In genomic region chr3:100334340-100335136, GRCh38 we compare ENCODE assay signal across 8 cellular contexts. TPM values are rescaled to one million over a fixed set of nuclear protein-coding genes. Genes with fewer than 3 reads are reported as not detected.
DNase-seq lines count a peak whose midpoint lies in the region; ATAC-seq and TF ChIP-seq lines count a peak whose summit lies in the region.

A gene with protein sequence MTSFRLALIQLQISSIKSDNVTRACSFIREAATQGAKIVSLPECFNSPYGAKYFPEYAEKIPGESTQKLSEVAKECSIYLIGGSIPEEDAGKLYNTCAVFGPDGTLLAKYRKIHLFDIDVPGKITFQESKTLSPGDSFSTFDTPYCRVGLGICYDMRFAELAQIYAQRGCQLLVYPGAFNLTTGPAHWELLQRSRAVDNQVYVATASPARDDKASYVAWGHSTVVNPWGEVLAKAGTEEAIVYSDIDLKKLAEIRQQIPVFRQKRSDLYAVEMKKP (plus strand): TSS chr3:100334757. CDS start chr3:100334792, 35 bp downstream.

- no peaks in the 10 kb centered on the region for H3K27me3 ChIP-seq in CD8-positive, alpha-beta T cell (ENCODE audit: insufficient read depth, low read length)
- no peaks in the 10 kb centered on the region for H3K27me3 ChIP-seq in effector memory CD4-positive, alpha-beta T cell (replicated peaks; ENCODE audit: control insufficient read depth, insufficient read depth, low read length, poor library complexity, severe bottlenecking)

- H3K9me3 Mint-ChIP-seq in CD8-positive, alpha-beta T cell = no peaks in the 10 kb centered on the region

- POLR2A ChIA-PET in CD8-positive, alpha-beta T cell (lab: Charles Lee) = interaction anchor here (0.7 to 2.4 kb wide), 6 partner anchors 52 to 1067 kb away, joined by 3 to 11 read pairs (median 4); partner anchors contain the start of genes CMSS1, LNP1, TBC1D23 and TOMM70
- POLR2A ChIA-PET in activated CD8-positive, alpha-beta memory T cell treated with anti-CD3 and anti-CD28 coated beads for 36 hours (lab: Charles Lee) = interaction anchor here (0.6 to 2.2 kb wide), 2 partner anchors 64 to 66 kb away, joined by 8 to 18 read pairs; partner anchors contain the start of genes LNP1 and TOMM70

- peak; percentile 95 for ATAC-seq in CD8-positive, alpha-beta T cell
- ATAC-seq in GM19452 (IDR thresholded peaks at IDR 0.05; ENCODE audit: unreplicated experiment) (peak; percentile 96), HG03575 (IDR thresholded peaks at IDR 0.05; ENCODE audit: extremely low read depth, insufficient number of reproducible peaks, low FRiP score, unreplicated experiment) (peak; percentile 57)

- peak within 1 kb of the TSS; percentile 99 for H3K4me3 Mint-ChIP-seq in CD8-positive, alpha-beta T cell

- intact Hi-C loops in CD8-positive, alpha-beta T cell (cut with DNase I, micrococcal nuclease) = loop anchor here (1.0 to 5.0 kb wide), 6 partner anchors 66 to 378 kb away; partner anchors contain the start of genes LNP1 (in 2 of the 2), TBC1D23 (in 2 of the 2), TOMM70 (in 2 of the 2) and TFG (in 1 of the 2)

- peak within 1 kb of the TSS; percentile 51 for H3K27ac ChIP-seq in CD8-positive, alpha-beta T cell (ENCODE audit: low read depth, low read length)
- peak within 1 kb of the TSS; percentile 59 for H3K27ac ChIP-seq in effector memory CD4-positive, alpha-beta T cell (ENCODE audit: insufficient read depth, low read length, poor library complexity, severe bottlenecking)

- peak; percentile 54 to 86 (median 72) for DNase-seq in CD8-positive, alpha-beta T cell
- DNase-seq in NOMO-1 (lab: John Stamatoyannopoulos, UW; ENCODE audit: unreplicated experiment in 2 of 2) (peak; percentile 81 to 88), medulla oblongata (ENCODE audit: extremely low spot score) (peak; percentile 82)
- peak; percentile 65 to 73 (median 65) for DNase-seq in effector memory CD4-positive, alpha-beta T cell
- peak; percentile 65 for DNase-seq in stimulated activated CD8-positive, alpha-beta memory T cell treated with anti-CD3 and anti-CD28 coated beads, Interleukin-12 subunit alpha, Interleukin-12 subunit beta, amount 100 ng/mL, for 1 hour (ENCODE audit: low read depth)

- no peaks in the 10 kb centered on the region for H3K27me3 Mint-ChIP-seq in CD8-positive, alpha-beta T cell (ENCODE audit: low read depth)

- peaks cover 15% of the 10 kb centered on the region for H3K36me3 Mint-ChIP-seq in CD8-positive, alpha-beta T cell

- peaks cover 1% of the 10 kb centered on the region for H3K36me3 ChIP-seq in CD8-positive, alpha-beta T cell (ENCODE audit: insufficient read depth, low read length)
- H3K36me3 ChIP-seq in effector memory CD4-positive, alpha-beta T cell (ENCODE audit: control insufficient read depth, insufficient read depth, low read length) = peaks cover 4% of the 10 kb centered on the region

- peak within 1 kb of the TSS; percentile 72 for H3K4me3 ChIP-seq in CD8-positive, alpha-beta T cell (ENCODE audit: low read depth, low read length)
- H3K4me3 ChIP-seq in effector memory CD4-positive, alpha-beta T cell (ENCODE audit: insufficient read depth, low read depth, low read length, poor library complexity, severe bottlenecking) = peak within 1 kb of the TSS; percentile 64

- H3K4me1 ChIP-seq in CD8-positive, alpha-beta T cell (ENCODE audit: insufficient read depth, low read length) = peaks cover 9% of the 10 kb centered on the region
- peaks cover 11% of the 10 kb centered on the region for H3K4me1 ChIP-seq in effector memory CD4-positive, alpha-beta T cell (ENCODE audit: control insufficient read depth, insufficient read depth, low read length, poor library complexity, severe bottlenecking)

- no peaks in the 10 kb centered on the region for H3K9me3 ChIP-seq in CD8-positive, alpha-beta T cell (ENCODE audit: low read length)
- H3K9me3 ChIP-seq in effector memory CD4-positive, alpha-beta T cell (ENCODE audit: control insufficient read depth, low read length) = no peaks in the 10 kb centered on the region

- TF ChIP-seq CTCF in CD8-positive, alpha-beta T cell (IDR thresholded peaks at IDR 0.05) = no peak

- peaks cover 28% of the 10 kb centered on the region for H3K4me1 Mint-ChIP-seq in CD8-positive, alpha-beta T cell (ENCODE audit: low read depth)

- CTCF ChIA-PET in CD8-positive, alpha-beta T cell (lab: Charles Lee) = interaction anchor here (1.2 to 1.4 kb wide), 2 partner anchors 21 to 71 kb away, joined by 3 read pairs; no protein-coding TSS in a partner anchor
- CTCF ChIA-PET in activated CD8-positive, alpha-beta memory T cell treated with anti-CD3 and anti-CD28 coated beads for 36 hours (lab: Charles Lee) = no interaction called here

- peak within 1 kb of the TSS; percentile 93 for H3K27ac Mint-ChIP-seq in CD8-positive, alpha-beta T cell

RNA-seq across cellular contexts. Expression of the gene that starts here (rescaled TPM):
- total RNA-seq in CD8-positive, alpha-beta T cell = 10 to 100 TPM; 17.2 to 17.7 TPM
- 10 to 100 TPM; 88.0 to 93.8 TPM for total RNA-seq in activated CD8-positive, alpha-beta memory T cell treated with anti-CD3 and anti-CD28 coated beads for 36 hours

Comparison
In these comparisons a context has a peak if more than half of its experiments do, and no peak if none do; other contexts are left out.
1. Peak in every context shown above with its lines: DNase-seq, ATAC-seq, H3K4me3 ChIP-seq and H3K27ac ChIP-seq.
2. RNA of the gene that starts here (total RNA-seq): 88.0 to 93.8 TPM in activated CD8-positive, alpha-beta memory T cell treated with anti-CD3 and anti-CD28 coated beads for 36 hours; 17.2 to 17.7 TPM in CD8-positive, alpha-beta T cell; every median in the first group is over 4 times any median in the second.